ENCODE assay signal across 1 cellular context in genomic region chr20:5528719-5529256, GRCh38.
A peak's percentile ranks its signal among the peaks of the same experiment; 100 is the strongest.
TF ChIP-seq lines count a peak whose summit lies in the region.

No MANE protein-coding gene starts in this region.

TF ChIP-seq in K562, 482 proteins besides CTCF, POLR2A, EP300 and RAD21 (continued from another document):
- TF ChIP-seq PBX2 (CRISPR knock-in tag; IDR thresholded peaks at IDR 0.05; ENCODE audit: low read depth), result no peak
- TF ChIP-seq PBX2 (tag; conservative IDR thresholded peaks at IDR 0.05; ENCODE audit: low read depth), result peak; percentile 89
- no peak for TF ChIP-seq RAD51 (IDR thresholded peaks at IDR 0.05; ENCODE audit: borderline replicate concordance, low read depth)
- peak; percentile 70 for TF ChIP-seq DEAF1 (CRISPR knock-in tag; IDR thresholded peaks at IDR 0.05)
- no peak for TF ChIP-seq CEBPZ (IDR thresholded peaks at IDR 0.05; ENCODE audit: borderline replicate concordance, low read depth, low read length)
- no peak for TF ChIP-seq KLF1 (tag; IDR thresholded peaks at IDR 0.05)
- no peak for TF ChIP-seq ELF1 (tag; IDR thresholded peaks at IDR 0.05)
- no peak for TF ChIP-seq MYC (IDR thresholded peaks at IDR 0.05; ENCODE audit: low read depth, low read length)
- no peak for TF ChIP-seq MYC (CRISPR knock-in tag; IDR thresholded peaks at IDR 0.05; ENCODE audit: borderline replicate concordance, low read depth)
- no peak for TF ChIP-seq ZNF76 (CRISPR knock-in tag; IDR thresholded peaks at IDR 0.05; ENCODE audit: borderline replicate concordance)
- TF ChIP-seq CBFA2T3 (IDR thresholded peaks at IDR 0.05), result no peak
- no peak for TF ChIP-seq TAF9B (IDR thresholded peaks at IDR 0.05; ENCODE audit: partially characterized antibody)
- no peak for TF ChIP-seq CEBPB (tag; IDR thresholded peaks at IDR 0.05)
- no peak for TF ChIP-seq E2F8 (IDR thresholded peaks at IDR 0.05; ENCODE audit: low read depth, partially characterized antibody)
- no peak for TF ChIP-seq RBM15 (IDR thresholded peaks at IDR 0.05; ENCODE audit: insufficient read depth, low read length)
- peak; percentile 87 for TF ChIP-seq DACH1 (IDR thresholded peaks at IDR 0.05; ENCODE audit: partially characterized antibody)
- TF ChIP-seq MCM7 (IDR thresholded peaks at IDR 0.05), result no peak
- no peak for TF ChIP-seq ZHX1 (conservative IDR thresholded peaks at IDR 0.05; ENCODE audit: low read length)
- TF ChIP-seq CHD1 (IDR thresholded peaks at IDR 0.05; ENCODE audit: low read length), result no peak
- no peak for TF ChIP-seq FOXJ3 (CRISPR knock-in tag; IDR thresholded peaks at IDR 0.05)
- TF ChIP-seq OTX1 (CRISPR knock-in tag; IDR thresholded peaks at IDR 0.05), result no peak
- TF ChIP-seq MAFF (IDR thresholded peaks at IDR 0.05; ENCODE audit: low read length), result no peak
- TF ChIP-seq ZBTB17 (CRISPR knock-in tag; IDR thresholded peaks at IDR 0.05), result no peak
- 0 out of 2 replicates have a peak, but pooled peaks have one; percentile 13 for TF ChIP-seq ZNF384 (IDR thresholded peaks at IDR 0.05; ENCODE audit: low read depth, low read length)
- TF ChIP-seq PKNOX1 (IDR thresholded peaks at IDR 0.05), result peak; percentile 62; the same call in 1 of the 2 replicates
- TF ChIP-seq ZNF766 (CRISPR knock-in tag; conservative IDR thresholded peaks at IDR 0.05), result no peak
- no peak for TF ChIP-seq SOX6 (IDR thresholded peaks at IDR 0.05)
- no peak for TF ChIP-seq ZNF143 (CRISPR knock-in tag; IDR thresholded peaks at IDR 0.05)
- no peak for TF ChIP-seq BRD9 (IDR thresholded peaks at IDR 0.05; ENCODE audit: low read depth, partially characterized antibody)
- no peak for TF ChIP-seq ARHGAP35 (IDR thresholded peaks at IDR 0.05; ENCODE audit: partially characterized antibody)
